In the genomic region with DNA sequence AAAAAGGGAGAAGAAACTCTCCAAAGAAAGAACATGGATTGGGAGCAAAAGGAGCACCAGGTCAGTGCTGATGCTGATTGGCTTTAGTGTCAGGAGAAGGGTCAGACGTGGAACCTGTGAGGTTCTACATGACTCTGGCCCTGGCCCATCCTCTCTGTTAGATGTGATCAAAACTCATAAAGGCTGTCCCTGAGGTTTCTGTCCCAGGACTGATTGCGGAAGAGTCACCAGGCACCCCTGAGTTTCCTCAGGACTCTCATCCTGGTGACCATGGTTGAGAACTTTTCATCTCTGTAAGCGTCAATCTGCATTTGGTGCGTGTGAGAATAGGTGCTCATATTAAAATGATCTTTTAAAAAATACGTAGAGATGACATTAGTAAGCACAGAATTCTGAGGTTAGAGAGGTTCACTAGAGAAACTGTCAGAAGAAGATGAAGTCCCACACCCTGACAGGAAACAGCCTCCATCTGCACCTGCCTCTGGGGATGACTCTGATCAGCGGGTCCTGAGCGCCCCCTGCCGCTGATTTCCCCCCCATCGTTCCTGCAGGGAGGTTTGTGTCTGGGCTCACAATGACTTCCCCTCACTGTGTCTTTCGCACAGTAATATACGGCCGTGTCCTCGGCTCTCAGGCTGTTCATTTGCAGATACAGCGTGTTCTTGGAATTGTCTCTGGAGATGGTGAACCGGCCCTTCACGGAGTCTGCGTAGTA, we compare ENCODE assay signal across 9 cellular contexts.
DNase-seq lines count a peak whose midpoint lies in the region; ATAC-seq and TF ChIP-seq lines count a peak whose summit lies in the region.
"Had no signal": no experiment of that assay in that cellular context is flagged by ENCODE, and none has a peak within 500 bp of the region (broad histone marks: within the 10 kb centered on the region; RNA-seq: fewer than 3 reads in every experiment).

No MANE protein-coding gene starts in this region.

- no peaks in the 10 kb centered on the region for H3K9me3 ChIP-seq in CD4-positive, alpha-beta T cell (ENCODE audit: control insufficient read depth, low read length)
- no peaks in the 10 kb centered on the region for H3K9me3 ChIP-seq in spleen

- POLR2A ChIA-PET in CD4-positive, alpha-beta T cell (lab: Charles Lee), result no interaction called here

- H3K36me3 Mint-ChIP-seq in CD4-positive, alpha-beta T cell (ENCODE audit: low read depth), result no peaks in the 10 kb centered on the region

- no peak for TF ChIP-seq POLR2A in spleen (IDR thresholded peaks at IDR 0.05)

- no peaks in the 10 kb centered on the region for H3K4me1 ChIP-seq in spleen

- H3K4me3 ChIP-seq in spleen (peak overlapping the region in 1 of 8 donors; percentile 24), foreskin fibroblast (ENCODE audit: low read depth in 1 of 2, low read length in 2 of 2) (no peak overlapping the region)

- H3K27me3 Mint-ChIP-seq in CD4-positive, alpha-beta T cell, result peaks cover 24% of the 10 kb centered on the region

- DNase-seq in CD4-positive, alpha-beta T cell, result peak; percentile 68 to 95 (median 76)
- DNase-seq in MV-4-11 (lab: John Stamatoyannopoulos, UW), result peak; percentile 37
- peak; percentile 50 to 53 for DNase-seq in activated CD8-positive, alpha-beta memory T cell treated with anti-CD3 and anti-CD28 coated beads for 4 hours (ENCODE audit: low read depth in 2 of 2)
- DNase-seq in spleen, result peak; percentile 87
- no peak for DNase-seq in GF-D8 (lab: John Stamatoyannopoulos, UW)
- DNase-seq in NCI-H2029 (lab: John Stamatoyannopoulos, UW), result no peak
- DNase-seq in foreskin fibroblast, result no peak
- DNase-seq in cerebellar nuclear complex (lab: John Stamatoyannopoulos, UW), result no peak

- H3K4me3 Mint-ChIP-seq in CD4-positive, alpha-beta T cell, result no peak overlapping the region

- CTCF ChIA-PET in CD4-positive, alpha-beta T cell (lab: Charles Lee), result interaction anchor here (1.2 to 2.6 kb wide), 5 partner anchors 9 to 149 kb away, joined by 3 to 10 read pairs (median 8); no protein-coding TSS in a partner anchor

- intact Hi-C loops in CD4-positive, alpha-beta T cell (cut with DNase I, micrococcal nuclease), result loop anchor here (2.0 to 10.0 kb wide), 2 partner anchors 59 to 133 kb away; no protein-coding TSS in a partner anchor
- intact Hi-C loops in spleen (cut with DNase I; ENCODE audit: low total_unique reads), result no loop called here

- H3K27me3 ChIP-seq in CD4-positive, alpha-beta T cell (ENCODE audit: control insufficient read depth, insufficient read depth, low read length), result no peaks in the 10 kb centered on the region
- peaks cover 0 to 17% (median 6%) of the 10 kb centered on the region in 7 donors for H3K27me3 ChIP-seq in spleen (replicated peaks in 1 of 7)

- WGBS in spleen, 5 donors, result 25 to 33% (median 32%) methylated on average over 17 of the region's 17 CpGs

- no peak overlapping the region for H3K27ac ChIP-seq in CD4-positive, alpha-beta T cell (ENCODE audit: low read depth, low read length)
- no peak overlapping the region for H3K27ac ChIP-seq in spleen
- H3K27ac ChIP-seq: VCaP had no signal

- H3K4me1 Mint-ChIP-seq in CD4-positive, alpha-beta T cell (ENCODE audit: low read depth), result peaks cover 11% of the 10 kb centered on the region

- peak; percentile 95 for ATAC-seq in CD4-positive, alpha-beta T cell (ENCODE audit: poor library complexity)

- H3K27ac Mint-ChIP-seq in CD4-positive, alpha-beta T cell, result peak overlapping the region; percentile 46

- TF ChIP-seq CTCF in CD4-positive, alpha-beta T cell (IDR thresholded peaks at IDR 0.05), result peak; percentile 77
- peak in 6 of 11 experiments; percentile 12 to 64 (median 56) for TF ChIP-seq CTCF in spleen (IDR thresholded peaks at IDR 0.05 in 8 of 11, conservative IDR thresholded peaks at IDR 0.05 in 3 of 11)
- no peak for TF ChIP-seq CTCF in foreskin fibroblast (IDR thresholded peaks at IDR 0.05; ENCODE audit: low read depth, low read length)

- H3K36me3 ChIP-seq in spleen, result no peaks in the 10 kb centered on the region

- H3K9me3 Mint-ChIP-seq in CD4-positive, alpha-beta T cell, result no peaks in the 10 kb centered on the region

Comparison
In these comparisons a context has a peak if more than half of its experiments do, and no peak if none do; other contexts are left out.
1. DNase-seq: peak in CD4-positive, alpha-beta T cell (10 of 10), MV-4-11 (single experiment), activated CD8-positive, alpha-beta memory T cell treated with anti-CD3 and anti-CD28 coated beads for 4 hours (2 of 2) and spleen (single experiment); none in GF-D8 (single experiment), NCI-H2029 (single experiment), foreskin fibroblast (0 of 2) and cerebellar nuclear complex (0 of 2).